17 cellular contexts compared by ENCODE assay signal in the genomic region with DNA sequence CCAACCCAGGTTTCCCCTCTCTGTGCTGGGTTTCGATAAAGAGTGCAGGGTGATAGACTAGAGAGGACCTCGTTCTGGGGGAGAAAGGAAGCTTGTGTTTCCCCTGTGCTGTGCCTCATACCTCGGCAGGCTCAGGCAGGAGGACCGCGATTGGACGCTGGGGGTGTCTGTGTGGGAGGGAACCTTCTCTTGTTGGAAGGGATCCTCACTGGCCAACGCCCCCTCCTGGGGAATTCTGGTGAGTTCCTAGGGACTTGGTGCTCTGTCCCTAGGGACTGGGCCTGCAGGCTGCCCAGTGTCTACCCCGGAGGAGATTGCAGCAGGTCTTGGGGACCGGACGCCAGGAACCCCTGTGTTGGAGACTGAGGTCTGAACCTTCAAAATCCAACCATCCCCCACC.
A peak's percentile ranks its signal among the peaks of the same experiment; 100 is the strongest.
DNase-seq lines count a peak whose midpoint lies in the region; ATAC-seq, FAIRE-seq and TF ChIP-seq lines count a peak whose summit lies in the region.
"Had no signal": no experiment of that assay in that cellular context is flagged by ENCODE, and none has a peak within 500 bp of the region (broad histone marks: within the 10 kb centered on the region; RNA-seq: fewer than 3 reads in every experiment).

No MANE protein-coding gene starts in this region.

- no peak for TF ChIP-seq RAD21 in K562 (CRISPR knock-in tag; conservative IDR thresholded peaks at IDR 0.05 in 1 of 2, IDR thresholded peaks at IDR 0.05 in 1 of 2)

- no peak overlapping the region for H3K4me3 ChIP-seq in K562
- H3K4me3 ChIP-seq: suprapubic skin had no signal

- H3K79me2 ChIP-seq in K562 (ENCODE audit: control insufficient read depth, insufficient read depth, low read length), result no peaks in the 10 kb centered on the region

- DNase-seq in ACHN, result peak; percentile 45
- DNase-seq in HCEC 1CT, result peak; percentile 18
- peak; percentile 16 to 46 (median 32) for DNase-seq in K562 (ENCODE audit: extremely low read depth in 1 of 4, low spot score in 3 of 4)
- DNase-seq in iPS-NIHi7 (ENCODE audit: extremely low spot score), result peak; percentile 91
- no peak for DNase-seq in foreskin melanocyte
- no peak for DNase-seq in activated CD8-positive, alpha-beta T cell treated with anti-CD3 and anti-CD28 coated beads, Interleukin-2, amount 10 ng/mL, durations not matched to agents 7 days and 5 days
- DNase-seq in substantia nigra (lab: John Stamatoyannopoulos, UW), result no peak
- DNase-seq in activated naive CD4-positive, alpha-beta T cell treated with anti-CD3 and anti-CD28 coated beads for 36 hours, result no peak
- DNase-seq: activated CD4-positive, CD25-positive, alpha-beta regulatory T cell; activated naive CD4-positive, alpha-beta T cell treated with Interleukin-2 at 50 U/mL for 16 hours; DND-41; effector CD8-positive, alpha-beta T cell; SW 1271 had no signal

- no peaks in the 10 kb centered on the region for H3K4me1 Mint-ChIP-seq in activated CD8-positive, alpha-beta T cell treated with anti-CD3 and anti-CD28 coated beads, Interleukin-2, amount 10 ng/mL, durations not matched to agents 7 days and 5 days (ENCODE audit: low read depth)
- H3K4me1 Mint-ChIP-seq in activated naive CD4-positive, alpha-beta T cell treated with anti-CD3 and anti-CD28 coated beads for 36 hours (ENCODE audit: low read depth), result no peaks in the 10 kb centered on the region

- no peaks in the 10 kb centered on the region for H3K9me3 ChIP-seq in K562 (replicated peaks; ENCODE audit: control insufficient read depth, insufficient read depth, low read depth, low read length)
- H3K9me3 ChIP-seq: suprapubic skin had no signal

- H3K27ac Mint-ChIP-seq in activated CD8-positive, alpha-beta T cell treated with anti-CD3 and anti-CD28 coated beads, Interleukin-2, amount 10 ng/mL, durations not matched to agents 7 days and 5 days, result no peak overlapping the region
- H3K27ac Mint-ChIP-seq in activated naive CD4-positive, alpha-beta T cell treated with anti-CD3 and anti-CD28 coated beads for 36 hours, result no peak overlapping the region

- no peaks in the 10 kb centered on the region for H4K20me1 ChIP-seq in K562 (replicated peaks; ENCODE audit: control insufficient read depth, insufficient read depth, low read length)

- H3K9me3 Mint-ChIP-seq in activated CD8-positive, alpha-beta T cell treated with anti-CD3 and anti-CD28 coated beads, Interleukin-2, amount 10 ng/mL, durations not matched to agents 7 days and 5 days (ENCODE audit: insufficient read depth), result no peaks in the 10 kb centered on the region
- H3K9me3 Mint-ChIP-seq in activated naive CD4-positive, alpha-beta T cell treated with anti-CD3 and anti-CD28 coated beads for 36 hours, result no peaks in the 10 kb centered on the region

- no peaks in the 10 kb centered on the region for H3K4me1 ChIP-seq in K562 (replicated peaks in 1 of 2; ENCODE audit: control insufficient read depth in 2 of 2, insufficient read depth in 2 of 2, low read length in 2 of 2)
- H3K4me1 ChIP-seq: suprapubic skin had no signal

- no peaks in the 10 kb centered on the region for H3K36me3 Mint-ChIP-seq in activated CD8-positive, alpha-beta T cell treated with anti-CD3 and anti-CD28 coated beads, Interleukin-2, amount 10 ng/mL, durations not matched to agents 7 days and 5 days (ENCODE audit: low read depth)
- no peaks in the 10 kb centered on the region for H3K36me3 Mint-ChIP-seq in activated naive CD4-positive, alpha-beta T cell treated with anti-CD3 and anti-CD28 coated beads for 36 hours (ENCODE audit: low read depth)

- FAIRE-seq in K562 (lab: Jason Lieb, UNC), result no peak
- FAIRE-seq: bronchial epithelial cell, GM12891, islet of Langerhans had no signal

- H3K9me1 ChIP-seq in K562 (ENCODE audit: control insufficient read depth, insufficient read depth, low read length), result no peaks in the 10 kb centered on the region

- no peak overlapping the region for H3K9ac ChIP-seq in K562 (ENCODE audit: insufficient read depth in 1 of 2, low read depth in 2 of 2, low read length in 2 of 2)

- peaks cover 2% of the 10 kb centered on the region for H3K27me3 Mint-ChIP-seq in activated CD8-positive, alpha-beta T cell treated with anti-CD3 and anti-CD28 coated beads, Interleukin-2, amount 10 ng/mL, durations not matched to agents 7 days and 5 days (ENCODE audit: low read depth)
- H3K27me3 Mint-ChIP-seq in activated naive CD4-positive, alpha-beta T cell treated with anti-CD3 and anti-CD28 coated beads for 36 hours (ENCODE audit: low read depth), result peaks cover 4% of the 10 kb centered on the region

- in situ Hi-C loops in ACHN (cut with HindIII; ENCODE audit: low pct_ligation_motif_present, low pct_unique_long_range_greater_than_20kb, low sequenced_read_pairs) (no loop called here), K562 (cut with MboI) (no loop called here)

- WGBS in K562 (ENCODE audit: insufficient coverage, low coverage, missing lambda C conversion rate), result 0% methylated on average over 6 of the region's 10 CpGs

- peak in 2 of 3 experiments; percentile 8 to 10; a peak in 1 of 6 replicates for TF ChIP-seq CTCF in K562 (IDR thresholded peaks at IDR 0.05 in 2 of 3, conservative IDR thresholded peaks at IDR 0.05 in 1 of 3; ENCODE audit: insufficient read depth in 2 of 3, low read depth in 1 of 3, low read length in 3 of 3)

- H3K4me2 ChIP-seq in K562 (ENCODE audit: insufficient read depth, low read length), result no peak overlapping the region

- no peak for TF ChIP-seq EP300 in K562 (IDR thresholded peaks at IDR 0.05; ENCODE audit: low read length)

- no peak overlapping the region for H2AFZ ChIP-seq in K562 (ENCODE audit: low read depth, low read length)

- no peaks in the 10 kb centered on the region for H3K36me3 ChIP-seq in K562 (ENCODE audit: control insufficient read depth, insufficient read depth, low read length)
- H3K36me3 ChIP-seq: suprapubic skin had no signal

- no peak overlapping the region for H3K4me3 Mint-ChIP-seq in activated CD8-positive, alpha-beta T cell treated with anti-CD3 and anti-CD28 coated beads, Interleukin-2, amount 10 ng/mL, durations not matched to agents 7 days and 5 days
- no peak overlapping the region for H3K4me3 Mint-ChIP-seq in activated naive CD4-positive, alpha-beta T cell treated with anti-CD3 and anti-CD28 coated beads for 36 hours

- CTCF ChIA-PET in K562 (lab: Yijun Ruan, JAX; ENCODE audit: low intra/inter-chr PET ratio), result no interaction called here
- CTCF ChIA-PET in activated CD8-positive, alpha-beta T cell treated with anti-CD3 and anti-CD28 coated beads, Interleukin-2, amount 10 ng/mL, durations not matched to agents 7 days and 5 days (lab: Charles Lee), result no interaction called here
- CTCF ChIA-PET in activated naive CD4-positive, alpha-beta T cell treated with anti-CD3 and anti-CD28 coated beads for 36 hours (lab: Charles Lee), result interaction anchor here (2.2 kb wide), 1 partner anchor 34 kb away, joined by 8 read pairs; no protein-coding TSS in a partner anchor

- no peaks in the 10 kb centered on the region; a peak in 1 of 5 replicates for H3K27me3 ChIP-seq in K562 (ENCODE audit: control insufficient read depth in 2 of 2, insufficient read depth in 2 of 2, low read length in 2 of 2)
- H3K27me3 ChIP-seq: suprapubic skin had no signal

- no peak for TF ChIP-seq POLR2A in K562 (conservative IDR thresholded peaks at IDR 0.05)

- intact Hi-C loops in K562 (cut with micrococcal nuclease), result no loop called here
- intact Hi-C loops in activated naive CD4-positive, alpha-beta T cell treated with anti-CD3 and anti-CD28 coated beads for 36 hours (cut with micrococcal nuclease), result no loop called here

- ATAC-seq in K562, result peak; percentile 51; the same call in 1 of the 3 replicates
- ATAC-seq in activated CD8-positive, alpha-beta T cell treated with anti-CD3 and anti-CD28 coated beads, Interleukin-2, amount 10 ng/mL, durations not matched to agents 7 days and 5 days, result no peak

- no peak overlapping the region for H3K27ac ChIP-seq in K562 (ENCODE audit: extremely low read depth, low read depth, low read length)
- H3K27ac ChIP-seq in substantia nigra (ENCODE audit: low read depth, low read length, poor library complexity, severe bottlenecking), result no peak overlapping the region
- H3K27ac ChIP-seq: suprapubic skin had no signal

- no TSS peak for BruUV-seq in K562 (replicated peaks; lab: Mats Ljungman, UMichigan)

- POLR2A ChIA-PET in K562 (lab: Yijun Ruan, JAX), result no interaction called here
- POLR2A ChIA-PET in activated CD8-positive, alpha-beta T cell treated with anti-CD3 and anti-CD28 coated beads, Interleukin-2, amount 10 ng/mL, durations not matched to agents 7 days and 5 days (lab: Charles Lee), result interaction anchor here (0.9 kb wide), 1 partner anchor 22 kb away, joined by 3 read pairs; no protein-coding TSS in a partner anchor

TF ChIP-seq in K562, 482 proteins besides CTCF, POLR2A, EP300 and RAD21 (continues in another document):
- TF ChIP-seq HNRNPL (IDR thresholded peaks at IDR 0.05; ENCODE audit: low read depth, low read length), result no peak
- no peak for TF ChIP-seq ZNF77 (CRISPR knock-in tag; IDR thresholded peaks at IDR 0.05)
- TF ChIP-seq NRF1 (conservative IDR thresholded peaks at IDR 0.05 in 1 of 2, IDR thresholded peaks at IDR 0.05 in 1 of 2), result no peak
- TF ChIP-seq FOXP1 (CRISPR knock-in tag; IDR thresholded peaks at IDR 0.05), result no peak
- no peak for TF ChIP-seq NCOR1 (IDR thresholded peaks at IDR 0.05)
- TF ChIP-seq TCF15 (CRISPR knock-in tag; IDR thresholded peaks at IDR 0.05), result no peak
- TF ChIP-seq MCM3 (IDR thresholded peaks at IDR 0.05), result no peak

Comparison
In these comparisons a context has a peak if more than half of its experiments do, and no peak if none do; other contexts are left out.
1. DNase-seq: peak in ACHN (single experiment), HCEC 1CT (single experiment), K562 (4 of 4) and iPS-NIHi7 (single experiment); none in foreskin melanocyte (single experiment), activated CD8-positive, alpha-beta T cell treated with anti-CD3 and anti-CD28 coated beads, Interleukin-2, amount 10 ng/mL, durations not matched to agents 7 days and 5 days (single experiment), substantia nigra (0 of 49) and activated naive CD4-positive, alpha-beta T cell treated with anti-CD3 and anti-CD28 coated beads for 36 hours (single experiment).